ENCODE assay signal across 8 cellular contexts in genomic region chr6:110877569-110877968, GRCh38. TPM values are rescaled to one million over a fixed set of nuclear protein-coding genes. Genes with fewer than 3 reads are reported as not detected.
DNase-seq lines count a peak whose midpoint lies in the region.

No MANE protein-coding gene starts in this region.

- H3K9ac ChIP-seq in stomach smooth muscle (ENCODE audit: low read length in 2 of 2), result no peak overlapping the region

- H3K9me3 Mint-ChIP-seq in activated CD4-positive, alpha-beta T cell treated with anti-CD3 and anti-CD28 coated beads, Interleukin-2, amount 10 ng/mL, durations not matched to agents 24 days and 14 days, result no peaks in the 10 kb centered on the region
- no peaks in the 10 kb centered on the region for H3K9me3 Mint-ChIP-seq in activated naive CD8-positive, alpha-beta T cell (ENCODE audit: low read depth)

- no peaks in the 10 kb centered on the region for H3K27me3 ChIP-seq in stomach smooth muscle (ENCODE audit: control insufficient read depth in 1 of 2, insufficient read depth in 2 of 2, low read length in 2 of 2)

- H3K27ac Mint-ChIP-seq in activated CD4-positive, alpha-beta T cell treated with anti-CD3 and anti-CD28 coated beads, Interleukin-2, amount 10 ng/mL, durations not matched to agents 24 days and 14 days, result peak overlapping the region; percentile 93
- H3K27ac Mint-ChIP-seq in activated naive CD8-positive, alpha-beta T cell, result peak overlapping the region; percentile 95

- H3K4me1 Mint-ChIP-seq in activated CD4-positive, alpha-beta T cell treated with anti-CD3 and anti-CD28 coated beads, Interleukin-2, amount 10 ng/mL, durations not matched to agents 24 days and 14 days, result peaks cover 49% of the 10 kb centered on the region
- H3K4me1 Mint-ChIP-seq in activated naive CD8-positive, alpha-beta T cell (ENCODE audit: low read depth), result peaks cover 69% of the 10 kb centered on the region

- intact Hi-C loops in activated CD4-positive, alpha-beta T cell treated with anti-CD3 and anti-CD28 coated beads, Interleukin-2, amount 10 ng/mL, durations not matched to agents 24 days and 14 days (cut with micrococcal nuclease), result loop anchor here (5.0 kb wide), 2 partner anchors 605 to 1495 kb away; partner anchors contain the start of genes CD164 and REV3L

- H3K27me3 Mint-ChIP-seq in activated CD4-positive, alpha-beta T cell treated with anti-CD3 and anti-CD28 coated beads, Interleukin-2, amount 10 ng/mL, durations not matched to agents 24 days and 14 days, result no peaks in the 10 kb centered on the region
- no peaks in the 10 kb centered on the region for H3K27me3 Mint-ChIP-seq in activated naive CD8-positive, alpha-beta T cell

- H3K4me3 ChIP-seq in iPS-18c (ENCODE audit: insufficient read depth, low read depth, low read length), result peak overlapping the region; percentile 77
- H3K4me3 ChIP-seq in stomach smooth muscle (ENCODE audit: low read length in 2 of 2), result peak overlapping the region; percentile 89 to 90

- H3K27ac ChIP-seq in stomach smooth muscle (ENCODE audit: low read length), result no peak overlapping the region

- H3K36me3 ChIP-seq in stomach smooth muscle (ENCODE audit: control insufficient read depth in 2 of 2, insufficient read depth in 2 of 2, low read length in 2 of 2), result no peaks in the 10 kb centered on the region

- no peak for DNase-seq in activated CD4-positive, alpha-beta T cell treated with anti-CD3 and anti-CD28 coated beads, Interleukin-2, amount 10 ng/mL, durations not matched to agents 24 days and 14 days
- DNase-seq in activated CD4-positive, alpha-beta T cell treated with anti-CD3 and anti-CD28 coated beads for 4 hours, result no peak
- no peak for DNase-seq in NCI-H146 (lab: John Stamatoyannopoulos, UW)
- DNase-seq in cerebellum (ENCODE audit: low spot score), result no peak
- DNase-seq in DMS153 treated with DMSO at 0.1 percent for 48 hours (lab: John Stamatoyannopoulos, UW; ENCODE audit: unreplicated experiment), result no peak

- peaks cover 14% of the 10 kb centered on the region for H3K4me1 ChIP-seq in stomach smooth muscle (ENCODE audit: control insufficient read depth, insufficient read depth, low read length)

- no peaks in the 10 kb centered on the region for H3K9me3 ChIP-seq in iPS-18c (ENCODE audit: control insufficient read depth, insufficient read depth, low read length)
- H3K9me3 ChIP-seq in stomach smooth muscle (ENCODE audit: control insufficient read depth in 2 of 2, low read length in 2 of 2), result no peaks in the 10 kb centered on the region

- H3K4me3 Mint-ChIP-seq in activated CD4-positive, alpha-beta T cell treated with anti-CD3 and anti-CD28 coated beads, Interleukin-2, amount 10 ng/mL, durations not matched to agents 24 days and 14 days, result peak overlapping the region; percentile 98
- H3K4me3 Mint-ChIP-seq in activated naive CD8-positive, alpha-beta T cell, result peak overlapping the region; percentile 98

- peaks cover 38% of the 10 kb centered on the region for H3K36me3 Mint-ChIP-seq in activated CD4-positive, alpha-beta T cell treated with anti-CD3 and anti-CD28 coated beads, Interleukin-2, amount 10 ng/mL, durations not matched to agents 24 days and 14 days (ENCODE audit: low read depth)
- peaks cover 13% of the 10 kb centered on the region for H3K36me3 Mint-ChIP-seq in activated naive CD8-positive, alpha-beta T cell

RNA-seq across cellular contexts. Expression of gene AMD1, which starts 3.0 kb away (rescaled TPM):
- 108 and 113 TPM in 2 replicates for total RNA-seq in activated CD4-positive, alpha-beta T cell treated with anti-CD3 and anti-CD28 coated beads, Interleukin-2, amount 10 ng/mL, durations not matched to agents 24 days and 14 days
- total RNA-seq in cerebellum, result 71.0 TPM
